ENCODE assay signal across 8 cellular contexts in genomic region chr12:108514973-108515814, GRCh38. TPM values are rescaled to one million over a fixed set of nuclear protein-coding genes. Genes with fewer than 3 reads are reported as not detected.
DNase-seq lines count a peak whose midpoint lies in the region; FAIRE-seq and TF ChIP-seq lines count a peak whose summit lies in the region.

Gene FICD, plus strand, starts transcription at chr12:108515277. Its CDS starts 1,696 bp downstream, at chr12:108516973.

- H3K4ac ChIP-seq in neuronal stem cell (ENCODE audit: low read length) = no peak within 1 kb of the TSS

- H3K4me3 Mint-ChIP-seq in HFFc6 = peak within 1 kb of the TSS; percentile 88

- H3K27me3 ChIP-seq in neuronal stem cell (ENCODE audit: control insufficient read depth in 3 of 3, insufficient read depth in 3 of 3, low read depth in 1 of 3, low read length in 3 of 3) (no peaks in the 10 kb centered on the region), subcutaneous abdominal adipose tissue (ENCODE audit: control insufficient read depth in 5 of 5, insufficient read depth in 4 of 5, low read length in 5 of 5) (no peaks in the 10 kb centered on the region)

- DNase-seq in GM04504 (ENCODE audit: low read depth) = peak; percentile 95
- peak; percentile 98 for DNase-seq in HFFc6
- DNase-seq in NAMALWA (ENCODE audit: low spot score) = peak; percentile 99
- peak; percentile 99 for DNase-seq in SK-MEL-5 (ENCODE audit: low read depth, low spot score)
- peak; percentile 100 for DNase-seq in activated naive CD4-positive, alpha-beta T cell treated with Interleukin-2 at 50 U/mL for 16 hours
- DNase-seq in frontal cortex (ENCODE audit: low spot score in 2 of 2) = peak; percentile 92 to 97
- peak; percentile 99 for DNase-seq in neuronal stem cell (ENCODE audit: low spot score)

- H3K4me3 ChIP-seq in neuronal stem cell (ENCODE audit: low read length in 2 of 2) = peak within 1 kb of the TSS; percentile 94 to 97
- peak within 1 kb of the TSS; percentile 81 to 94 (median 88) for H3K4me3 ChIP-seq in subcutaneous abdominal adipose tissue (ENCODE audit: low read depth in 1 of 5, low read length in 5 of 5)

- peak within 1 kb of the TSS; percentile 72 for H2BK5ac ChIP-seq in neuronal stem cell (ENCODE audit: low read length)

- peaks cover 31% of the 10 kb centered on the region for H3K4me1 Mint-ChIP-seq in HFFc6 (ENCODE audit: low read depth)

- H3K9me3 Mint-ChIP-seq in HFFc6 = no peaks in the 10 kb centered on the region

- no peak within 1 kb of the TSS for H2BK15ac ChIP-seq in neuronal stem cell (ENCODE audit: low read length)

- peaks cover 13% of the 10 kb centered on the region for H3K27me3 Mint-ChIP-seq in HFFc6 (ENCODE audit: insufficient read depth)

- H3K14ac ChIP-seq in neuronal stem cell (ENCODE audit: low read length) = peak within 1 kb of the TSS; percentile 31

- H3K79me1 ChIP-seq in neuronal stem cell (ENCODE audit: low read depth, low read length) = peaks cover 7% of the 10 kb centered on the region

- H2AK5ac ChIP-seq in neuronal stem cell (ENCODE audit: low read depth, low read length) = peak within 1 kb of the TSS; percentile 57

- in situ Hi-C loops in SK-MEL-5 (cut with HindIII; ENCODE audit: low pct_unique_long_range_greater_than_20kb, low sequenced_read_pairs) = no loop called here

- H3K36me3 ChIP-seq in neuronal stem cell (replicated peaks in 1 of 2; ENCODE audit: control insufficient read depth in 2 of 2, insufficient read depth in 2 of 2, low read length in 2 of 2) = peaks cover 30 to 37% of the 10 kb centered on the region in 2 donors
- peaks cover 0 to 33% (median 26%) of the 10 kb centered on the region in 5 donors for H3K36me3 ChIP-seq in subcutaneous abdominal adipose tissue (ENCODE audit: control insufficient read depth in 5 of 5, insufficient read depth in 5 of 5, low read length in 5 of 5)

- peak within 1 kb of the TSS; percentile 91 for H3K4me2 ChIP-seq in neuronal stem cell (ENCODE audit: insufficient read depth, low read length, poor library complexity, severe bottlenecking)

- H3K27ac Mint-ChIP-seq in HFFc6 = peak within 1 kb of the TSS; percentile 51

- H3K4me1 ChIP-seq in neuronal stem cell (ENCODE audit: control insufficient read depth in 2 of 2, insufficient read depth in 1 of 2, low read depth in 1 of 2, low read length in 2 of 2) = peaks cover 5 to 11% of the 10 kb centered on the region in 2 donors
- peaks cover 3 to 26% (median 23%) of the 10 kb centered on the region in 5 donors for H3K4me1 ChIP-seq in subcutaneous abdominal adipose tissue (ENCODE audit: control insufficient read depth in 5 of 5, insufficient read depth in 5 of 5, low read length in 5 of 5)

- H2BK12ac ChIP-seq in neuronal stem cell (ENCODE audit: low read length) = no peak within 1 kb of the TSS

- FAIRE-seq in frontal cortex (lab: Jason Lieb, UNC) = peak; percentile 98

- H3K36me3 Mint-ChIP-seq in HFFc6 (ENCODE audit: low read depth) = peaks cover 16% of the 10 kb centered on the region

- TF ChIP-seq CTCF in HFFc6 (IDR thresholded peaks at IDR 0.05) = peak; percentile 11; the same call in 1 of the 2 replicates

- H3K23ac ChIP-seq in neuronal stem cell (ENCODE audit: low read depth, low read length, poor library complexity) = peak within 1 kb of the TSS; percentile 30

- H2AFZ ChIP-seq in neuronal stem cell (ENCODE audit: low read length) = peak within 1 kb of the TSS; percentile 95

- H3K18ac ChIP-seq in neuronal stem cell (ENCODE audit: low read length) = peak within 1 kb of the TSS; percentile 93

- H4K8ac ChIP-seq in neuronal stem cell (ENCODE audit: low read depth, low read length) = no peak within 1 kb of the TSS

- WGBS in neuronal stem cell (ENCODE audit: extremely low coverage in 2 of 2, insufficient read length in 2 of 2, insufficient replicate concordance in 1 of 2), 2 donors = no CpG with 5 or more reads among the region's 67 CpGs

- H3K9me3 ChIP-seq in neuronal stem cell (replicated peaks in 1 of 2; ENCODE audit: control insufficient read depth in 2 of 2, insufficient read depth in 1 of 2, low read depth in 1 of 2, low read length in 2 of 2) (peaks cover 0 to 5% of the 10 kb centered on the region in 2 donors), subcutaneous abdominal adipose tissue (ENCODE audit: control insufficient read depth in 5 of 5, low read length in 5 of 5) (no peaks in the 10 kb centered on the region)

- no peak within 1 kb of the TSS for H4K91ac ChIP-seq in neuronal stem cell (ENCODE audit: low read depth, low read length, poor library complexity)

- H3K27ac ChIP-seq in neuronal stem cell (replicated peaks; ENCODE audit: low read length) = peak within 1 kb of the TSS; percentile 1
- peak within 1 kb of the TSS; percentile 62 for H3K27ac ChIP-seq in subcutaneous abdominal adipose tissue (ENCODE audit: low read depth, low read length)

- no peak within 1 kb of the TSS for H2BK120ac ChIP-seq in neuronal stem cell (ENCODE audit: low read depth, low read length)

- H3K9ac ChIP-seq in neuronal stem cell (ENCODE audit: low read depth, low read length, poor library complexity) (peak within 1 kb of the TSS; percentile 88), subcutaneous abdominal adipose tissue (ENCODE audit: low read length in 5 of 5) (peak within 1 kb of the TSS; percentile 63 to 91 (median 83))

RNA-seq across cellular contexts. Expression of gene FICD, which starts in this region (rescaled TPM):
- 10 to 100 TPM in 2 of 6 experiments, 1 to 10 TPM in 4; 8.5 to 12.1 (median 9.9) TPM for total RNA-seq in HFFc6 (2021; fragmentation: NEBNext Ultra II Directional; extraction: Animal tissue kit (Norgen Biotek cat#: 25700))
- total RNA-seq in SK-MEL-5 (2014; rRNA removed; shearing (Covaris generic)) = 6.1 and 7.4 TPM in 2 replicates
- 3.9 and 4.2 TPM in 2 replicates for polyA plus RNA-seq in SK-MEL-5 (2015; cell fraction: cytosol; rRNA removed)
- 3.6 and 5.2 TPM in 2 replicates for polyA plus RNA-seq in SK-MEL-5 (2015; cell fraction: nucleus; rRNA removed)
- 5.3 TPM for total RNA-seq in frontal cortex
- 3.9 TPM for polyA plus RNA-seq in neuronal stem cell (2013, experiment 1 of 2)
- polyA plus RNA-seq in neuronal stem cell (2013, experiment 2 of 2) = 3.6 TPM

Comparison
In these comparisons a context has a peak if more than half of its experiments do, and no peak if none do; other contexts are left out.
1. Peak in every context shown above with its lines: DNase-seq, H3K4me3 ChIP-seq and H3K27ac ChIP-seq.